Comparison of ENCODE assay signal across 11 cellular contexts in genomic region chr12:45354399-45354798, GRCh38.
DNase-seq lines count a peak whose midpoint lies in the region; ATAC-seq lines count a peak whose summit lies in the region.
"Had no signal": no experiment of that assay in that cellular context is flagged by ENCODE, and none has a peak within 500 bp of the region (broad histone marks: within the 10 kb centered on the region; RNA-seq: fewer than 3 reads in every experiment).

No MANE protein-coding gene starts in this region.

- ATAC-seq in GM18520 (IDR thresholded peaks at IDR 0.05; ENCODE audit: unreplicated experiment) (peak; percentile 74), GM21381 (IDR thresholded peaks at IDR 0.05; ENCODE audit: unreplicated experiment) (peak; percentile 96), HG03280 (IDR thresholded peaks at IDR 0.05; ENCODE audit: unreplicated experiment) (peak; percentile 57)

- DNase-seq in left kidney (ENCODE audit: low read depth, low spot score) (peak; percentile 21), NCI-H1092 (lab: John Stamatoyannopoulos, UW) (no peak), SHP77 treated with DMSO at 0.1 percent for 48 hours (lab: John Stamatoyannopoulos, UW) (no peak), midbrain (lab: John Stamatoyannopoulos, UW) (no peak)
- no peak for DNase-seq in activated CD4-positive, alpha-beta T cell treated with anti-CD3 and anti-CD28 coated beads for 4 hours
- DNase-seq: mammary epithelial cell; stimulated activated CD4-positive, alpha-beta T cell treated with anti-CD3 and anti-CD28 coated beads, Interleukin-1b, Interleukin-23, amount 100 ng/mL, for 48 hours; uterus had no signal
